Comparison of ENCODE assay signal across 1 cellular context in the genomic region with DNA sequence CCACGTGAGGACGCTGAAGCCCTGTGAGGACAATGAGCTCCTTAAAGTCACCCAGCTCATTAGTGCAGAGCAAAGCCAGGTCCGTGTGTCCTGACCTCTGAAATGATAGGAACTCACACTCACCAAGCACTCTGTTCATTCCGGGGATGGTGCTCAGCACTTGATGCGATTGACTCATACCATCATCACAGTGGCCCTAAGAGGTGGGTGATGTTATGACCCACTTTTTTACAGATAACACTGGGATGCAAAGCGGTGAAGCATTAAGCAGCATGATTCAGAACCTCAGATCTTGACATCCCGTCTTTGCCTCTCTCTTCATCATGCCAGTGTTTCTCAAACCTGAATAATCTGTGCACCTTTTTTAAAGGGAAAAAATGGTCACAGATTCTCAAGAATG.
TF ChIP-seq lines count a peak whose summit lies in the region.

No MANE protein-coding gene starts in this region.

TF ChIP-seq in GM23338, 12 proteins besides CTCF, POLR2A, EP300 and RAD21 (continued from another document):
- TF ChIP-seq, protein P1, sequence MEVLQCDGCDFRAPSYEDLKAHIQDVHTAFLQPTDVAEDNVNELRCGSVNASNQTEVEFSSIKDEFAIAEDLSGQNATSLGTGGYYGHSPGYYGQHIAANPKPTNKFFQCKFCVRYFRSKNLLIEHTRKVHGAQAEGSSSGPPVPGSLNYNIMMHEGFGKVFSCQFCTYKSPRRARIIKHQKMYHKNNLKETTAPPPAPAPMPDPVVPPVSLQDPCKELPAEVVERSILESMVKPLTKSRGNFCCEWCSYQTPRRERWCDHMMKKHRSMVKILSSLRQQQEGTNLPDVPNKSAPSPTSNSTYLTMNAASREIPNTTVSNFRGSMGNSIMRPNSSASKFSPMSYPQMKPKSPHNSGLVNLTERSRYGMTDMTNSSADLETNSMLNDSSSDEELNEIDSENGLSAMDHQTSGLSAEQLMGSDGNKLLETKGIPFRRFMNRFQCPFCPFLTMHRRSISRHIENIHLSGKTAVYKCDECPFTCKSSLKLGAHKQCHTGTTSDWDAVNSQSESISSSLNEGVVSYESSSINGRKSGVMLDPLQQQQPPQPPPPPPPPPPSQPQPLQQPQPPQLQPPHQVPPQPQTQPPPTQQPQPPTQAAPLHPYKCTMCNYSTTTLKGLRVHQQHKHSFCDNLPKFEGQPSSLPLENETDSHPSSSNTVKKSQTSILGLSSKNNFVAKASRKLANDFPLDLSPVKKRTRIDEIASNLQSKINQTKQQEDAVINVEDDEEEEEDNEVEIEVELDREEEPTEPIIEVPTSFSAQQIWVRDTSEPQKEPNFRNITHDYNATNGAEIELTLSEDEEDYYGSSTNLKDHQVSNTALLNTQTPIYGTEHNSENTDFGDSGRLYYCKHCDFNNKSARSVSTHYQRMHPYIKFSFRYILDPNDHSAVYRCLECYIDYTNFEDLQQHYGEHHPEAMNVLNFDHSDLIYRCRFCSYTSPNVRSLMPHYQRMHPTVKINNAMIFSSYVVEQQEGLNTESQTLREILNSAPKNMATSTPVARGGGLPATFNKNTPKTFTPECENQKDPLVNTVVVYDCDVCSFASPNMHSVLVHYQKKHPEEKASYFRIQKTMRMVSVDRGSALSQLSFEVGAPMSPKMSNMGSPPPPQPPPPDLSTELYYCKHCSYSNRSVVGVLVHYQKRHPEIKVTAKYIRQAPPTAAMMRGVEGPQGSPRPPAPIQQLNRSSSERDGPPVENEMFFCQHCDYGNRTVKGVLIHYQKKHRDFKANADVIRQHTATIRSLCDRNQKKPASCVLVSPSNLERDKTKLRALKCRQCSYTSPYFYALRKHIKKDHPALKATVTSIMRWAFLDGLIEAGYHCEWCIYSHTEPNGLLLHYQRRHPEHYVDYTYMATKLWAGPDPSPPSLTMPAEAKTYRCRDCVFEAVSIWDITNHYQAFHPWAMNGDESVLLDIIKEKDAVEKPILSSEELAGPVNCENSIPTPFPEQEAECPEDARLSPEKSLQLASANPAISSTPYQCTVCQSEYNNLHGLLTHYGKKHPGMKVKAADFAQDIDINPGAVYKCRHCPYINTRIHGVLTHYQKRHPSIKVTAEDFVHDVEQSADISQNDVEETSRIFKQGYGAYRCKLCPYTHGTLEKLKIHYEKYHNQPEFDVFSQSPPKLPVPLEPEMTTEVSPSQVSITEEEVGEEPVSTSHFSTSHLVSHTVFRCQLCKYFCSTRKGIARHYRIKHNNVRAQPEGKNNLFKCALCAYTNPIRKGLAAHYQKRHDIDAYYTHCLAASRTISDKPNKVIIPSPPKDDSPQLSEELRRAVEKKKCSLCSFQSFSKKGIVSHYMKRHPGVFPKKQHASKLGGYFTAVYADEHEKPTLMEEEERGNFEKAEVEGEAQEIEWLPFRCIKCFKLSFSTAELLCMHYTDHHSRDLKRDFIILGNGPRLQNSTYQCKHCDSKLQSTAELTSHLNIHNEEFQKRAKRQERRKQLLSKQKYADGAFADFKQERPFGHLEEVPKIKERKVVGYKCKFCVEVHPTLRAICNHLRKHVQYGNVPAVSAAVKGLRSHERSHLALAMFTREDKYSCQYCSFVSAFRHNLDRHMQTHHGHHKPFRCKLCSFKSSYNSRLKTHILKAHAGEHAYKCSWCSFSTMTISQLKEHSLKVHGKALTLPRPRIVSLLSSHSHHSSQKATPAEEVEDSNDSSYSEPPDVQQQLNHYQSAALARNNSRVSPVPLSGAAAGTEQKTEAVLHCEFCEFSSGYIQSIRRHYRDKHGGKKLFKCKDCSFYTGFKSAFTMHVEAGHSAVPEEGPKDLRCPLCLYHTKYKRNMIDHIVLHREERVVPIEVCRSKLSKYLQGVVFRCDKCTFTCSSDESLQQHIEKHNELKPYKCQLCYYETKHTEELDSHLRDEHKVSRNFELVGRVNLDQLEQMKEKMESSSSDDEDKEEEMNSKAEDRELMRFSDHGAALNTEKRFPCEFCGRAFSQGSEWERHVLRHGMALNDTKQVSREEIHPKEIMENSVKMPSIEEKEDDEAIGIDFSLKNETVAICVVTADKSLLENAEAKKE (CRISPR knock-in tag; IDR thresholded peaks at IDR 0.05), result no peak
- no peak for TF ChIP-seq CREB1 (CRISPR knock-in tag; IDR thresholded peaks at IDR 0.05; ENCODE audit: low read depth)
- TF ChIP-seq ZNF331 (CRISPR knock-in tag; IDR thresholded peaks at IDR 0.05; ENCODE audit: low read depth), result no peak
- no peak for TF ChIP-seq STAT1 (IDR thresholded peaks at IDR 0.05; ENCODE audit: unreplicated experiment)
- no peak for TF ChIP-seq EZH2phosphoT487 (IDR thresholded peaks at IDR 0.05; ENCODE audit: unreplicated experiment)
- TF ChIP-seq NANOG (IDR thresholded peaks at IDR 0.05; ENCODE audit: borderline replicate concordance), result no peak
- no peak for TF ChIP-seq JUNB (IDR thresholded peaks at IDR 0.05; ENCODE audit: unreplicated experiment)
- no peak for TF ChIP-seq ZNF114 (CRISPR knock-in tag; IDR thresholded peaks at IDR 0.05)
TF ChIP-seq in GM23338: peak in this region for 0.
